Comparison of ENCODE assay signal across 6 cellular contexts in the genomic region with DNA sequence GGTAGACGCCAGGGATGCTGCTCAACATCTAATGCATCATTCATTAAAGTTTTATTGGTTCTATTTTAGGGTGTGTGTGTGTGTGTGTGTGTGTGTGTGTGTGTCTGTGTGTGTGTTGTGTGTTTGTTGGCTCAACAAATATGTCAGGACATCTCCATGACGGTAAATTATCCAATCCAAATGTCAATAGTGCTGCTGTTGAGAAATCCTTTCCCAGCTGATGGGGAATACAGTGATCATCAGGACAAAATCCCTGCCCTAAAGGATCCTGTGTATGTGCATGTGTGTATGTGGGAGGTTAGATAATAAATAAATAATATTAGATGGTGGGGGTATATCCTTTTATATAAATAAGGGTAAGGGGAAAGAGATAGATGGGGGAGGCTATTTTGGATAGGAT.
"Had no signal": no experiment of that assay in that cellular context is flagged by ENCODE, and none has a peak within 500 bp of the region (broad histone marks: within the 10 kb centered on the region; RNA-seq: fewer than 3 reads in every experiment).

No MANE protein-coding gene starts in this region.

- H3K4me3 ChIP-seq: GM23338 had no signal

- H2AFZ ChIP-seq: GM23338 had no signal

- FAIRE-seq: H1, H54, HTR-8/SVneo had no signal

- H3K4me2 ChIP-seq: GM23338 had no signal

- DNase-seq: H9, HCEC 1CT had no signal

- ATAC-seq: GM23338 had no signal
